8 cellular contexts compared by ENCODE assay signal in genomic region chr10:73910401-73910763, GRCh38. TPM values are rescaled to one million over a fixed set of nuclear protein-coding genes. Genes with fewer than 3 reads are reported as not detected.
DNase-seq lines count a peak whose midpoint lies in the region; ATAC-seq and TF ChIP-seq lines count a peak whose summit lies in the region.

No MANE protein-coding gene starts in this region.

- DNase-seq in activated CD4-positive, alpha-beta T cell treated with anti-CD3 and anti-CD28 coated beads, Interleukin-2, amount 10 ng/mL, durations not matched to agents 7 days and 5 days = no peak
- no peak for DNase-seq in activated CD4-positive, alpha-beta T cell treated with anti-CD3 and anti-CD28 coated beads, Interleukin-2, amount 50 U/mL, for 1 hour
- peak; percentile 69 for DNase-seq in PC-3
- no peak for DNase-seq in epithelial cell of proximal tubule (ENCODE audit: low read depth)
- DNase-seq in trophoblast cell = no peak
- DNase-seq in posterior vena cava (ENCODE audit: low spot score) = no peak
- DNase-seq in SW 1271 (lab: John Stamatoyannopoulos, UW) = no peak

- peaks cover 40% of the 10 kb centered on the region for H3K36me3 ChIP-seq in PC-3 (ENCODE audit: low read depth, low read length)
- no peaks in the 10 kb centered on the region for H3K36me3 ChIP-seq in trophoblast cell (ENCODE audit: control insufficient read depth in 1 of 2, insufficient read depth in 2 of 2, low read length in 2 of 2)

- POLR2A ChIA-PET in activated CD4-positive, alpha-beta T cell treated with anti-CD3 and anti-CD28 coated beads, Interleukin-2, amount 10 ng/mL, durations not matched to agents 7 days and 5 days (lab: Charles Lee) = no interaction called here
- POLR2A ChIA-PET in PC-3 (lab: Charles Lee; ENCODE audit: unreplicated experiment) = interaction anchor here (0.5 to 7.2 kb wide), 6 partner anchors 11 to 30 kb away, joined by 3 to 182 read pairs (median 5); no protein-coding TSS in a partner anchor

- H3K4me1 Mint-ChIP-seq in activated CD4-positive, alpha-beta T cell treated with anti-CD3 and anti-CD28 coated beads, Interleukin-2, amount 10 ng/mL, durations not matched to agents 7 days and 5 days = peaks cover 44% of the 10 kb centered on the region

- intact Hi-C loops in PC-3 (cut with micrococcal nuclease) = loop anchor here (2.0 kb wide), 1 partner anchor 56 kb away; no protein-coding TSS in a partner anchor
- intact Hi-C loops in posterior vena cava (cut with DNase I) = no loop called here

- no peaks in the 10 kb centered on the region for H3K9me2 ChIP-seq in PC-3 (replicated peaks; ENCODE audit: low read length)

- ATAC-seq in PC-3 = no peak
- ATAC-seq in GM19023 (IDR thresholded peaks at IDR 0.05; ENCODE audit: unreplicated experiment) = no peak

- peak overlapping the region; percentile 18 for H3K14ac ChIP-seq in trophoblast cell (ENCODE audit: low read length)

- H4K8ac ChIP-seq in trophoblast cell (ENCODE audit: low read depth, low read length) = peak overlapping the region; percentile 25

- no peak overlapping the region for H3K23ac ChIP-seq in trophoblast cell (ENCODE audit: low read length)

- CTCF ChIA-PET in activated CD4-positive, alpha-beta T cell treated with anti-CD3 and anti-CD28 coated beads, Interleukin-2, amount 10 ng/mL, durations not matched to agents 7 days and 5 days (lab: Charles Lee) = interaction anchor here (0.9 to 1.9 kb wide), 4 partner anchors 17 to 31 kb away, joined by 3 to 6 read pairs (median 5); no protein-coding TSS in a partner anchor
- CTCF ChIA-PET in PC-3 (lab: Charles Lee) = interaction anchor here (0.8 to 1.9 kb wide), 3 partner anchors 11 to 24 kb away, joined by 3 to 10 read pairs (median 4); no protein-coding TSS in a partner anchor

- no peaks in the 10 kb centered on the region for H3K27me3 ChIP-seq in PC-3 (ENCODE audit: low read length)
- peaks cover 10% of the 10 kb centered on the region for H3K27me3 ChIP-seq in trophoblast cell (ENCODE audit: insufficient read depth, low read length)

- H3K79me2 ChIP-seq in PC-3 (ENCODE audit: low read length) (peaks cover 60% of the 10 kb centered on the region), trophoblast cell (ENCODE audit: control insufficient read depth, insufficient read depth, low read length, poor library complexity) (no peaks in the 10 kb centered on the region)

- H2AK5ac ChIP-seq in trophoblast cell (ENCODE audit: low read length) = no peak overlapping the region

- peak overlapping the region; percentile 78 for H3K27ac ChIP-seq in PC-3 (ENCODE audit: low read length)
- no peak overlapping the region for H3K27ac ChIP-seq in trophoblast cell (ENCODE audit: low read depth, low read length)

- H3K27ac Mint-ChIP-seq in activated CD4-positive, alpha-beta T cell treated with anti-CD3 and anti-CD28 coated beads, Interleukin-2, amount 10 ng/mL, durations not matched to agents 7 days and 5 days = peak overlapping the region; percentile 55

- H3K9ac ChIP-seq in PC-3 (ENCODE audit: low read length) (peak overlapping the region; percentile 82), trophoblast cell (ENCODE audit: low read length) (no peak overlapping the region)

- no peak overlapping the region for H4K12ac ChIP-seq in trophoblast cell (ENCODE audit: low read depth, low read length)

- H3K79me1 ChIP-seq in trophoblast cell (ENCODE audit: low read length) = peaks cover 18% of the 10 kb centered on the region

- H4K20me1 ChIP-seq in PC-3 (ENCODE audit: low read length) = peaks cover 39% of the 10 kb centered on the region

- no peak overlapping the region for H3K4ac ChIP-seq in trophoblast cell (ENCODE audit: low read depth, low read length)

- H3K18ac ChIP-seq in trophoblast cell (ENCODE audit: low read length) = no peak overlapping the region

- no peaks in the 10 kb centered on the region for H3K9me3 ChIP-seq in PC-3 (ENCODE audit: low read length)
- H3K9me3 ChIP-seq in trophoblast cell (ENCODE audit: insufficient read depth, low read depth, low read length) = peaks cover 2% of the 10 kb centered on the region

- H3K9me3 Mint-ChIP-seq in activated CD4-positive, alpha-beta T cell treated with anti-CD3 and anti-CD28 coated beads, Interleukin-2, amount 10 ng/mL, durations not matched to agents 7 days and 5 days = no peaks in the 10 kb centered on the region

- peak overlapping the region; percentile 44 for H2AFZ ChIP-seq in PC-3 (ENCODE audit: low read length)
- no peak overlapping the region for H2AFZ ChIP-seq in trophoblast cell (ENCODE audit: insufficient read depth, low read length, poor library complexity)

- H3K36me3 Mint-ChIP-seq in activated CD4-positive, alpha-beta T cell treated with anti-CD3 and anti-CD28 coated beads, Interleukin-2, amount 10 ng/mL, durations not matched to agents 7 days and 5 days (ENCODE audit: low read depth) = peaks cover 2% of the 10 kb centered on the region

- H4K91ac ChIP-seq in trophoblast cell (ENCODE audit: low read depth, low read length) = peak overlapping the region; percentile 52

- TSS peak; percentile 55 for BruUV-seq in PC-3 (replicated peaks; lab: Mats Ljungman, UMichigan)

- H3K4me1 ChIP-seq in PC-3 (ENCODE audit: insufficient read depth, low read length) = peaks cover 91% of the 10 kb centered on the region
- H3K4me1 ChIP-seq in trophoblast cell (ENCODE audit: control insufficient read depth in 1 of 2, insufficient read depth in 2 of 2, low read length in 2 of 2) = peaks cover 19 to 33% of the 10 kb centered on the region in 2 experiments

- H3K4me3 Mint-ChIP-seq in activated CD4-positive, alpha-beta T cell treated with anti-CD3 and anti-CD28 coated beads, Interleukin-2, amount 10 ng/mL, durations not matched to agents 7 days and 5 days = peak overlapping the region; percentile 70

- peaks cover 49% of the 10 kb centered on the region for H3K27me3 Mint-ChIP-seq in activated CD4-positive, alpha-beta T cell treated with anti-CD3 and anti-CD28 coated beads, Interleukin-2, amount 10 ng/mL, durations not matched to agents 7 days and 5 days

- H3F3A ChIP-seq in PC-3 (ENCODE audit: low read length, unreplicated experiment) = peaks cover 70% of the 10 kb centered on the region

- TF ChIP-seq CTCF in PC-3 (conservative IDR thresholded peaks at IDR 0.05; ENCODE audit: low read depth, low read length) (no peak), epithelial cell of proximal tubule (conservative IDR thresholded peaks at IDR 0.05; ENCODE audit: low read depth, low read length) (peak; percentile 8)

- no peak overlapping the region for H2BK5ac ChIP-seq in trophoblast cell (ENCODE audit: low read depth, low read length, poor library complexity)

- H2BK120ac ChIP-seq in trophoblast cell (ENCODE audit: insufficient read depth, low read length, poor library complexity) = peak overlapping the region; percentile 24

- H3K4me2 ChIP-seq in PC-3 (ENCODE audit: low read length) (peak overlapping the region; percentile 80), trophoblast cell (ENCODE audit: low read length) (peak overlapping the region; percentile 63)

- H3K4me3 ChIP-seq in PC-3 (ENCODE audit: low read length) = peak overlapping the region; percentile 68
- peak overlapping the region; percentile 74 for H3K4me3 ChIP-seq in epithelial cell of proximal tubule (ENCODE audit: low read depth, low read length)
- H3K4me3 ChIP-seq in trophoblast cell (ENCODE audit: low read depth, low read length) = no peak overlapping the region

- H2BK12ac ChIP-seq in trophoblast cell (ENCODE audit: low read length) = peak overlapping the region; percentile 20

- WGBS in trophoblast cell (ENCODE audit: extremely low coverage, insufficient coverage, insufficient read length) = no CpG with 5 or more reads among the region's 9 CpGs

RNA-seq across cellular contexts. Expression of gene PLAU, which starts 0.6 kb away (rescaled TPM):
- total RNA-seq in activated CD4-positive, alpha-beta T cell treated with anti-CD3 and anti-CD28 coated beads, Interleukin-2, amount 10 ng/mL, durations not matched to agents 7 days and 5 days = under 1 TPM; 0.89 to 0.96 TPM
- total RNA-seq in PC-3 (2014; rRNA removed) = 1,570 and 1,582 TPM in 2 replicates
- 406 and 970 TPM in 2 replicates for total RNA-seq in epithelial cell of proximal tubule
- polyA plus RNA-seq in trophoblast cell (2013) = 5.6 and 6.2 TPM in 2 replicates
- total RNA-seq in posterior vena cava = 10 to 100 TPM; 34.2 to 36.7 TPM

RNA-seq across cellular contexts. Expression of gene CAMK2G, which starts 36.0 kb away (rescaled TPM):
- total RNA-seq in activated CD4-positive, alpha-beta T cell treated with anti-CD3 and anti-CD28 coated beads, Interleukin-2, amount 10 ng/mL, durations not matched to agents 7 days and 5 days = 10 to 100 TPM; 54.4 to 55.8 TPM
- total RNA-seq in PC-3 (2014; rRNA removed) = 170 and 179 TPM in 2 replicates
- 15.2 and 17.0 TPM in 2 replicates for total RNA-seq in epithelial cell of proximal tubule
- 21.4 and 23.0 TPM in 2 replicates for polyA plus RNA-seq in trophoblast cell (2013)
- 10 to 100 TPM; 70.1 to 78.8 TPM for total RNA-seq in posterior vena cava

Comparison
In these comparisons a context has a peak if more than half of its experiments do, and no peak if none do; other contexts are left out.
1. RNA of gene PLAU, which starts 0.6 kb away (total RNA-seq): 1,570 to 1,582 TPM in PC-3 and 406 to 970 TPM in epithelial cell of proximal tubule; 34.2 to 36.7 TPM in posterior vena cava and 0.89 to 0.96 TPM in activated CD4-positive, alpha-beta T cell treated with anti-CD3 and anti-CD28 coated beads, Interleukin-2, amount 10 ng/mL, durations not matched to agents 7 days and 5 days; every median in the first group is over 10 times any median in the second.